In genomic region chr5:98796197-98796972, GRCh38 we compare ENCODE assay signal across 8 cellular contexts.
A peak's percentile ranks its signal among the peaks of the same experiment; 100 is the strongest.
DNase-seq lines count a peak whose midpoint lies in the region; ATAC-seq and TF ChIP-seq lines count a peak whose summit lies in the region.

No MANE protein-coding gene starts in this region.

- peak overlapping the region; percentile 36; the same call in 1 of the 2 replicates for H2AFZ ChIP-seq in DND-41 (ENCODE audit: low read depth, low read length)

- no peak overlapping the region for H3K9ac ChIP-seq in DND-41 (ENCODE audit: low read depth, low read length)

- no peaks in the 10 kb centered on the region for H3K36me3 ChIP-seq in DND-41 (ENCODE audit: insufficient read depth, low read length)
- peaks cover 16% of the 10 kb centered on the region for H3K36me3 ChIP-seq in RWPE2 (ENCODE audit: low read depth)

- no peaks in the 10 kb centered on the region for H3K79me2 ChIP-seq in DND-41 (ENCODE audit: insufficient read depth, low read length)

- H3K27ac ChIP-seq in DND-41 (ENCODE audit: low read length) (no peak overlapping the region), RWPE2 (ENCODE audit: poor library complexity, severe bottlenecking) (peak overlapping the region; percentile 11)

- no peak overlapping the region for H3K4me2 ChIP-seq in DND-41 (ENCODE audit: insufficient read depth, low read length)

- TF ChIP-seq CTCF in DND-41 (IDR thresholded peaks at IDR 0.05; ENCODE audit: borderline replicate concordance, extremely low read depth, low read length, poor library complexity, severe bottlenecking): peak; percentile 93
- TF ChIP-seq CTCF in RWPE2 (IDR thresholded peaks at IDR 0.05; ENCODE audit: poor library complexity, severe bottlenecking): peak; percentile 94
- TF ChIP-seq CTCF in astrocyte of the cerebellum (IDR thresholded peaks at IDR 0.05; ENCODE audit: low read depth, low read length, missing control alignments): peak; percentile 81

- in situ Hi-C loops in astrocyte of the cerebellum (cut with HindIII; ENCODE audit: low sequenced_read_pairs): no loop called here

- DNase-seq in DND-41: peak; percentile 51
- no peak for DNase-seq in RWPE2 (ENCODE audit: low spot score)
- no peak for DNase-seq in astrocyte of the cerebellum (ENCODE audit: low read depth)
- DNase-seq in iPS-NIHi11 (ENCODE audit: low spot score): peak; percentile 71
- peak; percentile 53 for DNase-seq in stimulated activated CD4-positive, alpha-beta T cell treated with anti-CD3 and anti-CD28 coated beads, Interleukin-2, amount 100 ng/mL, for 48 hours
- no peak for DNase-seq in GDM1 (lab: John Stamatoyannopoulos, UW)

- no peaks in the 10 kb centered on the region for H3K27me3 ChIP-seq in DND-41 (ENCODE audit: insufficient read depth, low read length, poor library complexity)
- no peaks in the 10 kb centered on the region for H3K27me3 ChIP-seq in RWPE2 (ENCODE audit: insufficient read depth, poor library complexity, severe bottlenecking)

- H3K4me3 ChIP-seq in DND-41 (ENCODE audit: low read depth in 1 of 2, low read length in 2 of 2): no peak overlapping the region
- H3K4me3 ChIP-seq in RWPE2 (ENCODE audit: severe bottlenecking): no peak overlapping the region
- H3K4me3 ChIP-seq in astrocyte of the cerebellum (ENCODE audit: low read depth, low read length): no peak overlapping the region

- peaks cover 8% of the 10 kb centered on the region for H3K4me1 ChIP-seq in DND-41 (ENCODE audit: insufficient read depth, low read length)
- peaks cover 3% of the 10 kb centered on the region for H3K4me1 ChIP-seq in RWPE2 (ENCODE audit: insufficient read depth, poor library complexity, severe bottlenecking)

- no peaks in the 10 kb centered on the region for H3K9me3 ChIP-seq in DND-41 (ENCODE audit: insufficient read depth, low read length, severe bottlenecking)
- no peaks in the 10 kb centered on the region for H3K9me3 ChIP-seq in RWPE2 (ENCODE audit: severe bottlenecking)

- H4K20me1 ChIP-seq in DND-41 (ENCODE audit: insufficient read depth, low read length): no peaks in the 10 kb centered on the region

- ATAC-seq in DND-41 (ENCODE audit: insufficient read depth, low read depth) (peak; percentile 68; the same call in 2 of the 3 replicates), GM19372 (IDR thresholded peaks at IDR 0.05; ENCODE audit: low read depth, unreplicated experiment) (peak; percentile 83), HG03457 (IDR thresholded peaks at IDR 0.05; ENCODE audit: unreplicated experiment) (peak; percentile 82), RWPE2 (ENCODE audit: low read depth) (peak; percentile 72)

Comparison
In these comparisons a context has a peak if more than half of its experiments do, and no peak if none do; other contexts are left out.
1. DNase-seq: peak in DND-41 (single experiment), iPS-NIHi11 (single experiment) and stimulated activated CD4-positive, alpha-beta T cell treated with anti-CD3 and anti-CD28 coated beads, Interleukin-2, amount 100 ng/mL, for 48 hours (2 of 2); none in RWPE2 (single experiment), astrocyte of the cerebellum (single experiment) and GDM1 (single experiment).
2. Peak in every context shown above with its lines, with median percentiles within 50 percentile points of each other: ATAC-seq and CTCF ChIP-seq.